8 cellular contexts compared by ENCODE assay signal in genomic region chr18:58314284-58314683, GRCh38.
DNase-seq lines count a peak whose midpoint lies in the region; ATAC-seq and TF ChIP-seq lines count a peak whose summit lies in the region.

No MANE protein-coding gene starts in this region.

- H3T11ph ChIP-seq in H9 (ENCODE audit: low read length), result no peak overlapping the region

- H3K27ac Mint-ChIP-seq in H9, result 0 out of 7 replicates have a peak overlapping the region, but pooled peaks of 1 of the 3 experiments have one; percentile 7

- peak; percentile 86 to 88 for ATAC-seq in right cardiac atrium

- H4K91ac ChIP-seq in H9 (ENCODE audit: insufficient read length, low read depth, low read length), result no peak overlapping the region

- peak; percentile 38 for DNase-seq in HK-2 (ENCODE audit: unreplicated experiment)
- DNase-seq in right cardiac atrium, result peak; percentile 64 to 79 (median 67)
- no peak for DNase-seq in NCI-H2196 treated with DMSO at 0.1 percent for 48 hours (lab: John Stamatoyannopoulos, UW; ENCODE audit: unreplicated experiment)
- no peak for DNase-seq in H9
- no peak for DNase-seq in stimulated activated CD4-positive, alpha-beta T cell treated with anti-CD3 and anti-CD28 coated beads, Interleukin-4, amount 100 ng/mL, for 4 hours
- no peak for DNase-seq in NCI-H128 (lab: John Stamatoyannopoulos, UW; ENCODE audit: unreplicated experiment)

- no peak overlapping the region for H3K14ac ChIP-seq in H9 (ENCODE audit: insufficient read depth, low read length)

- H2BK20ac ChIP-seq in H9 (ENCODE audit: low read depth, low read length, poor library complexity, severe bottlenecking), result no peak overlapping the region

- H3K9me3 ChIP-seq in right cardiac atrium (ENCODE audit: control insufficient read depth, low read length), result no peaks in the 10 kb centered on the region
- H3K9me3 ChIP-seq in subcutaneous abdominal adipose tissue (ENCODE audit: control insufficient read depth in 5 of 5, low read length in 5 of 5), result no peaks in the 10 kb centered on the region
- H3K9me3 ChIP-seq in H9 (ENCODE audit: control insufficient read depth, low read depth, low read length), result no peaks in the 10 kb centered on the region

- no peaks in the 10 kb centered on the region for H4K20me1 ChIP-seq in H9 (ENCODE audit: control insufficient read depth, insufficient read depth, insufficient read length)

- H3K4me2 ChIP-seq in H9 (ENCODE audit: insufficient read depth, insufficient read length, low read length), result no peak overlapping the region

- no peak overlapping the region for H3K23ac ChIP-seq in H9 (ENCODE audit: insufficient read length, low read depth, low read length)

- H3K27ac ChIP-seq in VCaP (peak overlapping the region; percentile 70), right cardiac atrium (ENCODE audit: low read length) (peak overlapping the region; percentile 61), subcutaneous abdominal adipose tissue (ENCODE audit: low read depth, low read length) (peak overlapping the region; percentile 82), H9 (ENCODE audit: insufficient read length, low read depth, low read length) (no peak overlapping the region)

- H3K4me3 ChIP-seq in right cardiac atrium (ENCODE audit: low read length) (no peak overlapping the region), subcutaneous abdominal adipose tissue (ENCODE audit: low read depth in 1 of 5, low read length in 5 of 5) (no peak overlapping the region)

- H3K79me2 ChIP-seq in H9 (ENCODE audit: insufficient read depth, low read length), result peaks cover 2% of the 10 kb centered on the region; the same call in 1 of the 2 replicates

- H3K9me3 Mint-ChIP-seq in H9, result no peaks in the 10 kb centered on the region

- no peak overlapping the region for H3K18ac ChIP-seq in H9 (ENCODE audit: insufficient read length, low read depth, low read length)

- no peak for TF ChIP-seq CTCF in VCaP (conservative IDR thresholded peaks at IDR 0.05)
- no peak for TF ChIP-seq CTCF in H9 (conservative IDR thresholded peaks at IDR 0.05)

- no peak overlapping the region for H2AK5ac ChIP-seq in H9 (ENCODE audit: insufficient read length, low read length)

- no peak overlapping the region for H3K4me3 Mint-ChIP-seq in H9

- H3K23me2 ChIP-seq in H9 (ENCODE audit: insufficient read length, low read depth, low read length, poor library complexity, severe bottlenecking), result peaks cover 4% of the 10 kb centered on the region

- peaks cover 24 to 25% of the 10 kb centered on the region in 2 experiments for H3K4me1 Mint-ChIP-seq in H9

- no peak overlapping the region for H4K5ac ChIP-seq in H9 (ENCODE audit: insufficient read length, low read depth, low read length)

- no peak overlapping the region for H3K4ac ChIP-seq in H9 (ENCODE audit: low read depth, low read length)

- intact Hi-C loops in right cardiac atrium (cut with DNase I), result loop anchor here in 3 of 4 donors (5.0 to 10.0 kb wide), 3 partner anchors 57 to 109 kb away; no protein-coding TSS in a partner anchor

- H3K4me1 ChIP-seq in right cardiac atrium (ENCODE audit: control insufficient read depth, insufficient read depth, low read length), result peaks cover 12% of the 10 kb centered on the region
- peaks cover 4 to 37% (median 24%) of the 10 kb centered on the region in 5 donors for H3K4me1 ChIP-seq in subcutaneous abdominal adipose tissue (ENCODE audit: control insufficient read depth in 5 of 5, insufficient read depth in 5 of 5, low read length in 5 of 5)
- peaks cover 14% of the 10 kb centered on the region; the same call in 1 of the 2 replicates for H3K4me1 ChIP-seq in H9 (ENCODE audit: insufficient read depth, low read length)

- H2AFZ ChIP-seq in H9 (ENCODE audit: low read length), result no peak overlapping the region

- no peak overlapping the region for H3K56ac ChIP-seq in H9 (ENCODE audit: insufficient read length, low read depth, low read length)

- H4K8ac ChIP-seq in H9 (replicated peaks; ENCODE audit: insufficient read length, low read depth, low read length), result no peak overlapping the region

- 40% methylated on average over 7 of the region's 7 CpGs for WGBS in right cardiac atrium
- no CpG with 5 or more reads among the region's 7 CpGs for WGBS in H9 (ENCODE audit: extremely low coverage, insufficient read length, low lambda C conversion rate)

- H3K36me3 ChIP-seq in subcutaneous abdominal adipose tissue (ENCODE audit: control insufficient read depth in 5 of 5, insufficient read depth in 5 of 5, low read length in 5 of 5), result no peaks in the 10 kb centered on the region

- H3K27me3 ChIP-seq in right cardiac atrium (ENCODE audit: control insufficient read depth, insufficient read depth), result no peaks in the 10 kb centered on the region
- H3K27me3 ChIP-seq in subcutaneous abdominal adipose tissue (ENCODE audit: control insufficient read depth in 5 of 5, insufficient read depth in 4 of 5, low read length in 5 of 5), result no peaks in the 10 kb centered on the region
- H3K27me3 ChIP-seq in H9 (ENCODE audit: insufficient read depth, low read length), result no peaks in the 10 kb centered on the region

- no peaks in the 10 kb centered on the region for H3K27me3 Mint-ChIP-seq in H9 (ENCODE audit: low read depth)

- H2BK12ac ChIP-seq in H9 (ENCODE audit: insufficient read length, low read depth, low read length), result no peak overlapping the region

- no peak overlapping the region for H2BK15ac ChIP-seq in H9 (ENCODE audit: low read depth, low read length)

- no peak overlapping the region for H2BK120ac ChIP-seq in H9 (ENCODE audit: low read depth, low read length, poor library complexity, severe bottlenecking)

- no peak overlapping the region for H2BK5ac ChIP-seq in H9 (ENCODE audit: insufficient read length, low read length)

- no peak overlapping the region for H3K9ac ChIP-seq in subcutaneous abdominal adipose tissue (ENCODE audit: low read length in 5 of 5)
- no peak overlapping the region for H3K9ac ChIP-seq in H9 (ENCODE audit: extremely low read depth, insufficient read length, low read length)

- peaks cover 0 to 2% (median 0%) of the 10 kb centered on the region in 3 experiments; a peak in 2 of 7 replicates for H3K36me3 Mint-ChIP-seq in H9 (ENCODE audit: insufficient read depth in 1 of 3, low read depth in 3 of 3)

- peaks cover 4% of the 10 kb centered on the region for H3K79me1 ChIP-seq in H9 (ENCODE audit: insufficient read depth, low read depth, low read length, poor library complexity, severe bottlenecking)

Comparison
In these comparisons a context has a peak if more than half of its experiments do, and no peak if none do; other contexts are left out.
1. DNase-seq: peak in HK-2 (single experiment) and right cardiac atrium (3 of 3); none in NCI-H2196 treated with DMSO at 0.1 percent for 48 hours (single experiment), H9 (single experiment), stimulated activated CD4-positive, alpha-beta T cell treated with anti-CD3 and anti-CD28 coated beads, Interleukin-4, amount 100 ng/mL, for 4 hours (0 of 2) and NCI-H128 (single experiment).